19 cellular contexts compared by ENCODE assay signal in the genomic region with DNA sequence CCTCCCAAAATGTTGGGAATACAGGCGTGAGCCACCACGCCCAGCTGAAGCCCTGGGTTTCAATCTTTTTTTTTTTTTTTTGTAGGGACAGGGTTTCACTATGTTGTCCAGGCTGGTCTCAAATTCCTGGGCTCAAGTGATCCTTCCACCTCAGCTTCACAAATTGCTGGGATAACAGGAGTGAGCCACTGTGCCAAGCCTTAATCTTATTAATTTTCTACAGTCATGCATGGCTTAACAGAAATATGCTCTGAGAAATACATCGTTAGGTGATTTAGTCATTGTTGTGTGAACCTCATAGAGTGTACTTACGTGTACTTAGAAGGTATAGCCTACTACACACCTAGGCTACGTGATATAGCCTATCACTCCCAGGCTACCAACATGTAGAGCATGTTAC. TPM values are rescaled to one million over a fixed set of nuclear protein-coding genes. Genes with fewer than 3 reads are reported as not detected.
"Had no signal": no experiment of that assay in that cellular context is flagged by ENCODE, and none has a peak within 500 bp of the region (broad histone marks: within the 10 kb centered on the region; RNA-seq: fewer than 3 reads in every experiment).

No MANE protein-coding gene starts in this region.

- DNase-seq: islet precursor cell; kidney glomerular epithelial cell; left ventricle myocardium inferior; mesendoderm; naive B cell; natural killer cell; nephron progenitor cell; occipital lobe; ovary; right lobe of liver; stimulated activated CD4-positive, alpha-beta T cell treated with anti-CD3 and anti-CD28 coated beads, Interleukin-1b, Interleukin-23, amount 100 ng/mL, for 48 hours; stimulated activated CD4-positive, alpha-beta T cell treated with anti-CD3 and anti-CD28 coated beads, Interleukin-2, amount 100 ng/mL, for 48 hours; stimulated activated CD4-positive, alpha-beta T cell treated with anti-CD3 and anti-CD28 coated beads, Interleukin-4, amount 100 ng/mL, for 4 hours; stimulated activated CD8-positive, alpha-beta memory T cell treated with anti-CD3 and anti-CD28 coated beads, Interleukin-4, amount 100 ng/mL, for 48 hours; stimulated activated naive CD4-positive, alpha-beta T cell treated with Interleukin-2 at 50 U/mL for 16 hours; stimulated activated naive CD8-positive, alpha-beta T cell treated with anti-CD3 and anti-CD28 coated beads, Interleukin-15, amount 100 ng/mL, for 72 hours; substantia nigra; uterus had no signal

- ATAC-seq: natural killer cell; right lobe of liver; stimulated activated memory B cell treated with anti-CD40 and anti-IgM and Interleukin-4, amounts not matched to agents 10 μg/mL and 1 μg/mL and 100 μg/mL, for 72 hours; stimulated activated naive CD8-positive, alpha-beta T cell treated with anti-CD3 and anti-CD28 coated beads, Interleukin-15, amount 100 ng/mL, for 72 hours had no signal

RNA-seq across cellular contexts. Expression of a gene that starts 31.0 kb away (rescaled TPM):
- total RNA-seq: left ventricle myocardium inferior had no signal
